28 cellular contexts compared by ENCODE assay signal in the genomic region with DNA sequence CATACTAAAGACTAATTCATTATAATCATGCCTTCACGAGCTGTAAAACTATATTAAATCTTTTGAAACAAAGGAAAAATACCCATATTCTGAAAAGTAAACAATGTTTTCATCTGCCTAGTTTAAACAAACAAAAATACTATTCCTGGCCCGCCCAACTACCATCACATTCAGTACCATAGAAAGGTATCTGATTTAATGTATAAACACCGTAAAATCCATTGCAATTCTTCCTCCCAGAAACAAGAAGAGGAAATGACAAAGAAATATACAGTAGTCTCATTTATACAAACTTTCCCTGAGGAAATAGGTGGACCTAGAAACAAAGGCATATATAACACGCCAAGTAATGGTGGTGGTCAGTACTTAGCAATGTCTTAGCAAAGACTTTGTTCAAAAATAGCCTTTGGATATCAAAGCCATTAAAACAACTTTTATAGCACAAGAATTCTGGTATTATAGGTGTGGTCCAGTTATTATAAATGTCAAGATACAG.
"Had no signal": no experiment of that assay in that cellular context is flagged by ENCODE, and none has a peak within 500 bp of the region (broad histone marks: within the 10 kb centered on the region; RNA-seq: fewer than 3 reads in every experiment).

No MANE protein-coding gene starts in this region.

- H3K27me3 ChIP-seq: MG63, Peyer's patch, SJSA1 had no signal

- ATAC-seq: activated CD8-positive, alpha-beta T cell treated with anti-CD3 and anti-CD28 coated beads, Interleukin-2, amount 10 ng/mL, durations not matched to agents 7 days and 5 days; activated naive CD4-positive, alpha-beta T cell treated with anti-CD3 and anti-CD28 coated beads, Interleukin-2, amount 50 U/mL, for 72 hours; activated naive CD8-positive, alpha-beta T cell treated with anti-CD3 and anti-CD28 coated beads, Interleukin-2, amount 50 U/mL, for 24 hours; WTC11 had no signal

- H3K36me3 ChIP-seq: MG63, Peyer's patch, SJSA1 had no signal

- H3K9me3 ChIP-seq: MG63, Peyer's patch, SJSA1 had no signal

- FAIRE-seq: astrocyte had no signal

- H3K4me3 ChIP-seq: MG63, Peyer's patch, SJSA1 had no signal

- H3K4me1 ChIP-seq: Peyer's patch had no signal

- H3K27ac ChIP-seq: Peyer's patch, RWPE1, SJSA1 had no signal

- DNase-seq: activated CD4-positive, alpha-beta T cell treated with anti-CD3 and anti-CD28 coated beads for 48 hours; activated CD4-positive, alpha-beta T cell treated with anti-CD3 and anti-CD28 coated beads, Interleukin-2, amount 50 U/mL, for 4 hours; activated CD4-positive, CD25-positive, alpha-beta regulatory T cell treated with anti-CD3 and anti-CD28 coated beads, Interleukin-2, amount 50 U/mL, for 72 hours; activated CD8-positive, alpha-beta T cell treated with anti-CD3 and anti-CD28 coated beads, Interleukin-2, amount 10 ng/mL, durations not matched to agents 7 days and 5 days; activated effector memory CD4-positive, alpha-beta T cell treated with Interleukin-2 at 50 U/mL for 16 hours; activated naive CD4-positive, alpha-beta T cell treated with Interleukin-2 at 50 U/mL for 16 hours; activated naive CD8-positive, alpha-beta T cell treated with anti-CD3 and anti-CD28 coated beads, Interleukin-2, amount 50 U/mL, for 24 hours; activated T-cell treated with anti-CD3 and anti-CD28 coated beads, Interleukin-2, amount 50 U/mL, for 24 hours; amniotic stem cell; MG63; MV-4-11; NCI-H1092 treated with DMSO at 0.1 percent for 48 hours; NCI-H1417 treated with DMSO at 0.1 percent for 48 hours; NCI-H1694; NCI-H2029; NCI-H2107; NCI-H2171 treated with DMSO at 0.1 percent for 48 hours; NCI-H226; NCI-H526; NCI-H82; OCI-M1; Peyer's patch; SHP77 had no signal
